ENCODE assay signal across 18 cellular contexts in the genomic region with DNA sequence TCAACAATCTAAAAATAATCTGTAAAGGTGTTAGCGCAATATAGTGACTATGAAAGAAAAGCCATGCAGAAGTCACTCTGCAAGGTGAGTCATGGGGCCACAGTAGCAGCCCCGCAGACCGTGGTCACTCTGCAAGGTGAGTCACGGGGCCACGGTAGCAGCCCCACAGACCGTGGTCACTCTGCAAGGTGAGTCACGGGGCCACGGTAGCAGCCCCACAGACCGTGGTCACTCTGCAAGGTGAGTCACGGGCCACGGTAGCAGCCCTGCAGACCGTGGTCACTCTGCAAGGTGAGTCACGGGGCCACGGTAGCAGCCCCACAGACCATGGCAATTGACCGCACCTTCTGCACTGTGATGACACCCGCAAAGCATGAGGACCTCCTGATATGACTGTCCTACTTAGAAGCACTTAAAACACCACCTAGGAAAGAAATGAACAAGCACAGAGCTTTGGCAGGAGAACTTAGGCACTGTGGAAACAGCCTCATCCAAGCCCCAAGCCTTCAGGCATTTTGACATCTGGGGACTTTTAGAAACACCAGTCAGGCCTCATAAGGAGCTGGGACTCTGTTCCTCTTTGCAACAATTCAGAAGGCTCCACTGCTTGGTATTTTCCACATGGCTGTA.
DNase-seq lines count a peak whose midpoint lies in the region; ATAC-seq lines count a peak whose summit lies in the region.
"Had no signal": no experiment of that assay in that cellular context is flagged by ENCODE, and none has a peak within 500 bp of the region (broad histone marks: within the 10 kb centered on the region; RNA-seq: fewer than 3 reads in every experiment).

No MANE protein-coding gene starts in this region.

- no peak for DNase-seq in activated CD4-positive, alpha-beta T cell treated with anti-CD3 and anti-CD28 coated beads, Interleukin-2, amount 10 ng/mL, durations not matched to agents 24 days and 14 days
- no peak for DNase-seq in activated CD4-positive, alpha-beta T cell treated with anti-CD3 and anti-CD28 coated beads, Interleukin-2, amount 10 ng/mL, durations not matched to agents 7 days and 5 days
- peak; percentile 79 to 85 for DNase-seq in activated T-cell treated with anti-CD3 and anti-CD28 coated beads, Interleukin-2, amount 50 U/mL, for 72 hours
- peak; percentile 74 for DNase-seq in stimulated activated CD8-positive, alpha-beta memory T cell treated with anti-CD3 and anti-CD28 coated beads, Interleukin-4, amount 100 ng/mL, for 48 hours
- DNase-seq in ACHN, result no peak
- no peak for DNase-seq in iPS-NIHi11 (ENCODE audit: low spot score)
- DNase-seq: cortex of kidney, glutamatergic neuron, islet precursor cell, NCI-H2029 treated with DMSO at 0.1 percent for 48 hours, NCI-H69, sigmoid colon, stomach had no signal

- peaks cover 6% of the 10 kb centered on the region for H3K36me3 Mint-ChIP-seq in activated CD4-positive, alpha-beta T cell treated with anti-CD3 and anti-CD28 coated beads, Interleukin-2, amount 10 ng/mL, durations not matched to agents 24 days and 14 days (ENCODE audit: low read depth)
- H3K36me3 Mint-ChIP-seq in activated CD4-positive, alpha-beta T cell treated with anti-CD3 and anti-CD28 coated beads, Interleukin-2, amount 10 ng/mL, durations not matched to agents 7 days and 5 days (ENCODE audit: low read depth), result peaks cover 2% of the 10 kb centered on the region
- peaks cover under 1 to 2% of the 10 kb centered on the region in 2 donors for H3K36me3 Mint-ChIP-seq in activated T-cell treated with anti-CD3 and anti-CD28 coated beads, Interleukin-2, amount 50 U/mL, for 72 hours (ENCODE audit: insufficient read depth in 2 of 2)

- peak overlapping the region; percentile 83 for H3K27ac Mint-ChIP-seq in activated CD4-positive, alpha-beta T cell treated with anti-CD3 and anti-CD28 coated beads, Interleukin-2, amount 10 ng/mL, durations not matched to agents 24 days and 14 days
- H3K27ac Mint-ChIP-seq in activated CD4-positive, alpha-beta T cell treated with anti-CD3 and anti-CD28 coated beads, Interleukin-2, amount 10 ng/mL, durations not matched to agents 7 days and 5 days, result no peak overlapping the region
- H3K27ac Mint-ChIP-seq in activated T-cell treated with anti-CD3 and anti-CD28 coated beads, Interleukin-2, amount 50 U/mL, for 72 hours, result peak overlapping the region; percentile 84
- H3K27ac Mint-ChIP-seq: mesothelial cell of epicardium had no signal

- ATAC-seq in HG02870 (IDR thresholded peaks at IDR 0.05; ENCODE audit: unreplicated experiment), result peak; percentile 71
- ATAC-seq in activated T-cell treated with anti-CD3 and anti-CD28 coated beads, Interleukin-2, amount 50 U/mL, for 72 hours (replicated peaks in 1 of 2), result peak; percentile 69 to 73
- no peak for ATAC-seq in GM21737 (IDR thresholded peaks at IDR 0.05; ENCODE audit: unreplicated experiment)
- ATAC-seq: A549, HepG2 had no signal

- CTCF ChIA-PET in activated CD4-positive, alpha-beta T cell treated with anti-CD3 and anti-CD28 coated beads, Interleukin-2, amount 10 ng/mL, durations not matched to agents 7 days and 5 days (lab: Charles Lee), result interaction anchor here (0.8 to 2.2 kb wide), 6 partner anchors 8 to 86 kb away, joined by 3 to 7 read pairs (median 4); no protein-coding TSS in a partner anchor

- no peaks in the 10 kb centered on the region for H3K27me3 Mint-ChIP-seq in activated CD4-positive, alpha-beta T cell treated with anti-CD3 and anti-CD28 coated beads, Interleukin-2, amount 10 ng/mL, durations not matched to agents 24 days and 14 days
- no peaks in the 10 kb centered on the region for H3K27me3 Mint-ChIP-seq in activated CD4-positive, alpha-beta T cell treated with anti-CD3 and anti-CD28 coated beads, Interleukin-2, amount 10 ng/mL, durations not matched to agents 7 days and 5 days
- H3K27me3 Mint-ChIP-seq in activated T-cell treated with anti-CD3 and anti-CD28 coated beads, Interleukin-2, amount 50 U/mL, for 72 hours (ENCODE audit: low read depth), result no peaks in the 10 kb centered on the region

- no peaks in the 10 kb centered on the region for H3K9me3 Mint-ChIP-seq in activated CD4-positive, alpha-beta T cell treated with anti-CD3 and anti-CD28 coated beads, Interleukin-2, amount 10 ng/mL, durations not matched to agents 24 days and 14 days
- peaks cover 1% of the 10 kb centered on the region for H3K9me3 Mint-ChIP-seq in activated CD4-positive, alpha-beta T cell treated with anti-CD3 and anti-CD28 coated beads, Interleukin-2, amount 10 ng/mL, durations not matched to agents 7 days and 5 days
- H3K9me3 Mint-ChIP-seq in activated T-cell treated with anti-CD3 and anti-CD28 coated beads, Interleukin-2, amount 50 U/mL, for 72 hours, result no peaks in the 10 kb centered on the region
- H3K9me3 Mint-ChIP-seq: mesothelial cell of epicardium had no signal

- peaks cover 43% of the 10 kb centered on the region for H3K4me1 Mint-ChIP-seq in activated CD4-positive, alpha-beta T cell treated with anti-CD3 and anti-CD28 coated beads, Interleukin-2, amount 10 ng/mL, durations not matched to agents 24 days and 14 days
- peaks cover 62% of the 10 kb centered on the region for H3K4me1 Mint-ChIP-seq in activated CD4-positive, alpha-beta T cell treated with anti-CD3 and anti-CD28 coated beads, Interleukin-2, amount 10 ng/mL, durations not matched to agents 7 days and 5 days
- peaks cover 97% of the 10 kb centered on the region for H3K4me1 Mint-ChIP-seq in activated T-cell treated with anti-CD3 and anti-CD28 coated beads, Interleukin-2, amount 50 U/mL, for 72 hours (ENCODE audit: low read depth)

- no peak overlapping the region for H3K4me3 Mint-ChIP-seq in activated CD4-positive, alpha-beta T cell treated with anti-CD3 and anti-CD28 coated beads, Interleukin-2, amount 10 ng/mL, durations not matched to agents 24 days and 14 days
- H3K4me3 Mint-ChIP-seq in activated CD4-positive, alpha-beta T cell treated with anti-CD3 and anti-CD28 coated beads, Interleukin-2, amount 10 ng/mL, durations not matched to agents 7 days and 5 days, result no peak overlapping the region
- peak overlapping the region in 1 of 2 donors; percentile 56 for H3K4me3 Mint-ChIP-seq in activated T-cell treated with anti-CD3 and anti-CD28 coated beads, Interleukin-2, amount 50 U/mL, for 72 hours
- H3K4me3 Mint-ChIP-seq: mesothelial cell of epicardium had no signal

- in situ Hi-C loops in ACHN (cut with HindIII; ENCODE audit: low pct_ligation_motif_present, low pct_unique_long_range_greater_than_20kb, low sequenced_read_pairs), result no loop called here

- POLR2A ChIA-PET in activated CD4-positive, alpha-beta T cell treated with anti-CD3 and anti-CD28 coated beads, Interleukin-2, amount 10 ng/mL, durations not matched to agents 7 days and 5 days (lab: Charles Lee), result no interaction called here

- intact Hi-C loops in activated CD4-positive, alpha-beta T cell treated with anti-CD3 and anti-CD28 coated beads, Interleukin-2, amount 10 ng/mL, durations not matched to agents 24 days and 14 days (cut with micrococcal nuclease), result loop anchor here (1.0 kb wide), 1 partner anchor 9 kb away; no protein-coding TSS in a partner anchor

Comparison
In these comparisons a context has a peak if more than half of its experiments do, and no peak if none do; other contexts are left out.
1. DNase-seq: peak in activated T-cell treated with anti-CD3 and anti-CD28 coated beads, Interleukin-2, amount 50 U/mL, for 72 hours (2 of 2) and stimulated activated CD8-positive, alpha-beta memory T cell treated with anti-CD3 and anti-CD28 coated beads, Interleukin-4, amount 100 ng/mL, for 48 hours (single experiment); none in activated CD4-positive, alpha-beta T cell treated with anti-CD3 and anti-CD28 coated beads, Interleukin-2, amount 10 ng/mL, durations not matched to agents 24 days and 14 days (single experiment), activated CD4-positive, alpha-beta T cell treated with anti-CD3 and anti-CD28 coated beads, Interleukin-2, amount 10 ng/mL, durations not matched to agents 7 days and 5 days (single experiment), ACHN (single experiment) and iPS-NIHi11 (single experiment).